In the genomic region with DNA sequence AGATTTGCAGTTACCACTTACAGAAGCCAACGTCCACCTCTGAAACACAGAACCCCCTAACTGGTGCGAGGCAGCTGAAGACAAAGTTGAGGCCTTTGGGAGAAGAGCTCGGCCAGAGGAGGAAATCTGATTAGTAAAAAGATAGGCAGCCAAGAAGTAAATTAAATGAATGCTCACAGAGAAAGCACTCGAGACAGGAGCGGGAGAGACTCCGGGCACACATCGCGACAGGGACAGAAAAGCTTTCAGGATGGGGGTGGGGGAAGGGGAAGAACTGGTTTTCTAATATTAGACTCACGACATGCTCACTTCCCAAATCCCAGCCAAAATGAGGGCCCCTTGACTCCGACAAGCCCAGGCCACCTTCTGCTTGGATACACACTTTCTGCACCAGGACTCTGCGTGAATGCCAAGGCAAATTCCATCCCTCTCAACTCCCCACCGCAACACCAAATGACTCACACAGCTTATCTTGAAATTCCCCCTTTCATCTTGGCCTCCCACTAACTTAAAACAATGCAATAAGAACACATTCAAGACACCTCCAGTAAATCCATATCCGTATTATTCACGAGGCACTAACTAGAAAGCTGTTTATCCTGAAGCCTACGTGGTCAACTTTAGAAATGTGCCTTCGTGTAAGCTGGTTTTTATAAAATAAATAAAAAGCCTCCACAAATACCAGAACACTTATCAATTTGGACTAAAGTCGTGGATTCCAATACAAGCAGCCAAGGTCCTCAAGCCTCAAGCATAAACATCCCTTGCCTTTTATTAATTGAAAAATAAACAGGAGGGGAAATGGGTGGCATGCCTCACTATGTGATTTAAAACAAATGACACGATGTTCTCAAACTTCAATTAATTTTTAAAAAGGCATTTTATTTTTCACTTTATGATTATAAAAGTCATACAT, we compare ENCODE assay signal across 1 cellular context.
TF ChIP-seq lines count a peak whose summit lies in the region.

No MANE protein-coding gene starts in this region.

TF ChIP-seq in HCT116, 20 proteins besides CTCF, POLR2A, EP300 and RAD21 (continued from another document):
- TF ChIP-seq, protein P1, sequence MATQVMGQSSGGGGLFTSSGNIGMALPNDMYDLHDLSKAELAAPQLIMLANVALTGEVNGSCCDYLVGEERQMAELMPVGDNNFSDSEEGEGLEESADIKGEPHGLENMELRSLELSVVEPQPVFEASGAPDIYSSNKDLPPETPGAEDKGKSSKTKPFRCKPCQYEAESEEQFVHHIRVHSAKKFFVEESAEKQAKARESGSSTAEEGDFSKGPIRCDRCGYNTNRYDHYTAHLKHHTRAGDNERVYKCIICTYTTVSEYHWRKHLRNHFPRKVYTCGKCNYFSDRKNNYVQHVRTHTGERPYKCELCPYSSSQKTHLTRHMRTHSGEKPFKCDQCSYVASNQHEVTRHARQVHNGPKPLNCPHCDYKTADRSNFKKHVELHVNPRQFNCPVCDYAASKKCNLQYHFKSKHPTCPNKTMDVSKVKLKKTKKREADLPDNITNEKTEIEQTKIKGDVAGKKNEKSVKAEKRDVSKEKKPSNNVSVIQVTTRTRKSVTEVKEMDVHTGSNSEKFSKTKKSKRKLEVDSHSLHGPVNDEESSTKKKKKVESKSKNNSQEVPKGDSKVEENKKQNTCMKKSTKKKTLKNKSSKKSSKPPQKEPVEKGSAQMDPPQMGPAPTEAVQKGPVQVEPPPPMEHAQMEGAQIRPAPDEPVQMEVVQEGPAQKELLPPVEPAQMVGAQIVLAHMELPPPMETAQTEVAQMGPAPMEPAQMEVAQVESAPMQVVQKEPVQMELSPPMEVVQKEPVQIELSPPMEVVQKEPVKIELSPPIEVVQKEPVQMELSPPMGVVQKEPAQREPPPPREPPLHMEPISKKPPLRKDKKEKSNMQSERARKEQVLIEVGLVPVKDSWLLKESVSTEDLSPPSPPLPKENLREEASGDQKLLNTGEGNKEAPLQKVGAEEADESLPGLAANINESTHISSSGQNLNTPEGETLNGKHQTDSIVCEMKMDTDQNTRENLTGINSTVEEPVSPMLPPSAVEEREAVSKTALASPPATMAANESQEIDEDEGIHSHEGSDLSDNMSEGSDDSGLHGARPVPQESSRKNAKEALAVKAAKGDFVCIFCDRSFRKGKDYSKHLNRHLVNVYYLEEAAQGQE (IDR thresholded peaks at IDR 0.05; ENCODE audit: low read depth) = no peak
- TF ChIP-seq YY1 (IDR thresholded peaks at IDR 0.05; ENCODE audit: extremely low read depth, insufficient replicate concordance, low read depth, low read length) = peak; percentile 56
- TF ChIP-seq EZH2phosphoT487 (IDR thresholded peaks at IDR 0.05; ENCODE audit: borderline replicate concordance) = no peak
- peak; percentile 96 for TF ChIP-seq FOSL1 (IDR thresholded peaks at IDR 0.05; ENCODE audit: low read depth)
- TF ChIP-seq SP1 (IDR thresholded peaks at IDR 0.05; ENCODE audit: low read depth) = peak; percentile 98
- no peak for TF ChIP-seq ZFX (IDR thresholded peaks at IDR 0.05)
- TF ChIP-seq, protein P2, sequence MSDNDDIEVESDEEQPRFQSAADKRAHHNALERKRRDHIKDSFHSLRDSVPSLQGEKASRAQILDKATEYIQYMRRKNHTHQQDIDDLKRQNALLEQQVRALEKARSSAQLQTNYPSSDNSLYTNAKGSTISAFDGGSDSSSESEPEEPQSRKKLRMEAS (IDR thresholded peaks at IDR 0.05) = peak; percentile 79; the same call in 1 of the 2 replicates
- no peak; the same call in 1 of the 2 replicates for TF ChIP-seq ELF1 (IDR thresholded peaks at IDR 0.05; ENCODE audit: borderline replicate concordance, low read depth)
- TF ChIP-seq POLR2AphosphoS5 (IDR thresholded peaks at IDR 0.05; ENCODE audit: low read depth, low read length) = peak; percentile 81
- TF ChIP-seq, protein P3, sequence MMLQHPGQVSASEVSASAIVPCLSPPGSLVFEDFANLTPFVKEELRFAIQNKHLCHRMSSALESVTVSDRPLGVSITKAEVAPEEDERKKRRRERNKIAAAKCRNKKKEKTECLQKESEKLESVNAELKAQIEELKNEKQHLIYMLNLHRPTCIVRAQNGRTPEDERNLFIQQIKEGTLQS (IDR thresholded peaks at IDR 0.05) = no peak
- TF ChIP-seq JUND (IDR thresholded peaks at IDR 0.05) = peak; percentile 99
- peak; percentile 93 for TF ChIP-seq CEBPB (IDR thresholded peaks at IDR 0.05; ENCODE audit: low read depth)
- TF ChIP-seq SIN3A (IDR thresholded peaks at IDR 0.05; ENCODE audit: low read depth) = peak; percentile 99
